ENCODE assay signal across 1 cellular context in the genomic region with DNA sequence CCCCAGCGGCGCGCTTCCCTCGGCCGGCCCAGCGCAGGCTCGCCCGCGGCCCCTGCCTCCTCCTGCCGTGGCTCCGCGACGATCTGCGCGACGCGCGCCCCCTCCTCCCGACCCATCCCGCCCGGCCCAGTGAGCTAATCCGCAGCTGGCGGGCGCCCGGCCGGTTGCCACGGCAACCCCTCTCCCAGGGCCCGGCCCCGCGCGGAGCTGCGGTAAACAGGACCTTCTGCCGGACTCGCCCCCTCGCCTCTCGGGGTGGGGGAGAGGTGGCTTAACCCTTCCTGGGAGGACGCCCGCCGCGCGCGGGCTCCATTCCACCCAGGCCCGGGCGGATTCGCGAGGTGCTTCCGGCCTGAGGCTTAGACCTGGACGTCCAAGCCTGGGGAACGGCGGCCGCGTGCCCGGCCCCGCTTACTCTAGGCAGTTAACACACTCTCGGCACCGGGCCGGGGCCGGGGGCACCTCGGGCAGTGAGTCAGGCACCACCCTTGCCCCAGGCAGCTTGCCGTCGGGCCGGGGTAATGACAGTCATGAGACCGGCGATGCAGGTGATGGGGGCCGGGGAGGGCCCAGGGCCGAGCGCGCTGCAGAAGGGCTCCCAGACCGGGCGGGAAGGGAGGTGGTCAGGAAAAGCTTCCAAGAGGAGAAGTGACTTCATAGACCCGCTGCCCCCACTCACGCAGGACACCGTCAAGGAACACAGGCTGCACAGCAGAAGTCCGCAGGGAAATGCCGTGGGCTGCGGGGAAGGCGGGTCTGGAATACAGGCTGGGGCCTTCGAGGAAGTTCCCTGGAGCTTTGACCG.
TF ChIP-seq lines count a peak whose summit lies in the region.

A gene with protein sequence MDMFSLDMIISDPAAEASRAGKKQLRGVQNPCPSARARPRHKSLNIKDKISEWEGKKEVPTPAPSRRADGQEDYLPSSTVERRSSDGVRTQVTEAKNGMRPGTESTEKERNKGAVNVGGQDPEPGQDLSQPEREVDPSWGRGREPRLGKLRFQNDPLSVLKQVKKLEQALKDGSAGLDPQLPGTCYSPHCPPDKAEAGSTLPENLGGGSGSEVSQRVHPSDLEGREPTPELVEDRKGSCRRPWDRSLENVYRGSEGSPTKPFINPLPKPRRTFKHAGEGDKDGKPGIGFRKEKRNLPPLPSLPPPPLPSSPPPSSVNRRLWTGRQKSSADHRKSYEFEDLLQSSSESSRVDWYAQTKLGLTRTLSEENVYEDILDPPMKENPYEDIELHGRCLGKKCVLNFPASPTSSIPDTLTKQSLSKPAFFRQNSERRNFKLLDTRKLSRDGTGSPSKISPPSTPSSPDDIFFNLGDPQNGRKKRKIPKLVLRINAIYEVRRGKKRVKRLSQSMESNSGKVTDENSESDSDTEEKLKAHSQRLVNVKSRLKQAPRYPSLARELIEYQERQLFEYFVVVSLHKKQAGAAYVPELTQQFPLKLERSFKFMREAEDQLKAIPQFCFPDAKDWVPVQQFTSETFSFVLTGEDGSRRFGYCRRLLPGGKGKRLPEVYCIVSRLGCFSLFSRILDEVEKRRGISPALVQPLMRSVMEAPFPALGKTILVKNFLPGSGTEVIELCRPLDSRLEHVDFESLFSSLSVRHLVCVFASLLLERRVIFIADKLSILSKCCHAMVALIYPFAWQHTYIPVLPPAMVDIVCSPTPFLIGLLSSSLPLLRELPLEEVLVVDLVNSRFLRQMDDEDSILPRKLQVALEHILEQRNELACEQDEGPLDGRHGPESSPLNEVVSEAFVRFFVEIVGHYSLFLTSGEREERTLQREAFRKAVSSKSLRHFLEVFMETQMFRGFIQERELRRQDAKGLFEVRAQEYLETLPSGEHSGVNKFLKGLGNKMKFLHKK (minus strand): TSS at position 87 of the 805 bp plus-strand sequence. CDS start 38,416 bp downstream, outside the sequence.

TF ChIP-seq in liver, 16 proteins besides CTCF, POLR2A, EP300 and RAD21 (continued from another document):
- TF ChIP-seq, protein P1, sequence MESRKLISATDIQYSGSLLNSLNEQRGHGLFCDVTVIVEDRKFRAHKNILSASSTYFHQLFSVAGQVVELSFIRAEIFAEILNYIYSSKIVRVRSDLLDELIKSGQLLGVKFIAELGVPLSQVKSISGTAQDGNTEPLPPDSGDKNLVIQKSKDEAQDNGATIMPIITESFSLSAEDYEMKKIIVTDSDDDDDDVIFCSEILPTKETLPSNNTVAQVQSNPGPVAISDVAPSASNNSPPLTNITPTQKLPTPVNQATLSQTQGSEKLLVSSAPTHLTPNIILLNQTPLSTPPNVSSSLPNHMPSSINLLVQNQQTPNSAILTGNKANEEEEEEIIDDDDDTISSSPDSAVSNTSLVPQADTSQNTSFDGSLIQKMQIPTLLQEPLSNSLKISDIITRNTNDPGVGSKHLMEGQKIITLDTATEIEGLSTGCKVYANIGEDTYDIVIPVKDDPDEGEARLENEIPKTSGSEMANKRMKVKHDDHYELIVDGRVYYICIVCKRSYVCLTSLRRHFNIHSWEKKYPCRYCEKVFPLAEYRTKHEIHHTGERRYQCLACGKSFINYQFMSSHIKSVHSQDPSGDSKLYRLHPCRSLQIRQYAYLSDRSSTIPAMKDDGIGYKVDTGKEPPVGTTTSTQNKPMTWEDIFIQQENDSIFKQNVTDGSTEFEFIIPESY (IDR thresholded peaks at IDR 0.05), result no peak
